1 cellular context compared by ENCODE assay signal in the genomic region with DNA sequence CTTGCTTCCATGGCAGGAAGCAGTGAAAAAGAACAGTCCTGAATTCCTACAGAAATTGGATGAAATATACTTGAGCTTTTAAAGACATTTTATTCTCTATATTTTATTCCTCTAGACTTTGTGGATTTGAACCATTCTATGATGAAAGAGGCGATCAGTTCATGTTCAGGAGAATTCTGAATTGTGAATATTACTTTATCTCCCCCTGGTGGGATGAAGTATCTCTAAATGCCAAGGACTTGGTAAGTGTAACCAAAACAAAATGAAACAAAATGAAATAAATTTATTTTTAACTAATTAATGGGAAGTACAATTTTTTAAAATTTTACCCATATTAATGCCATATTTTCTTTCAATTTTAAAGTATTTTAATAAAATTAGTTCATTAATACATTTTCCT.
TF ChIP-seq lines count a peak whose summit lies in the region.

No MANE protein-coding gene starts in this region.

TF ChIP-seq in HCT116, 20 proteins besides CTCF, POLR2A, EP300 and RAD21:
- TF ChIP-seq, protein P1, sequence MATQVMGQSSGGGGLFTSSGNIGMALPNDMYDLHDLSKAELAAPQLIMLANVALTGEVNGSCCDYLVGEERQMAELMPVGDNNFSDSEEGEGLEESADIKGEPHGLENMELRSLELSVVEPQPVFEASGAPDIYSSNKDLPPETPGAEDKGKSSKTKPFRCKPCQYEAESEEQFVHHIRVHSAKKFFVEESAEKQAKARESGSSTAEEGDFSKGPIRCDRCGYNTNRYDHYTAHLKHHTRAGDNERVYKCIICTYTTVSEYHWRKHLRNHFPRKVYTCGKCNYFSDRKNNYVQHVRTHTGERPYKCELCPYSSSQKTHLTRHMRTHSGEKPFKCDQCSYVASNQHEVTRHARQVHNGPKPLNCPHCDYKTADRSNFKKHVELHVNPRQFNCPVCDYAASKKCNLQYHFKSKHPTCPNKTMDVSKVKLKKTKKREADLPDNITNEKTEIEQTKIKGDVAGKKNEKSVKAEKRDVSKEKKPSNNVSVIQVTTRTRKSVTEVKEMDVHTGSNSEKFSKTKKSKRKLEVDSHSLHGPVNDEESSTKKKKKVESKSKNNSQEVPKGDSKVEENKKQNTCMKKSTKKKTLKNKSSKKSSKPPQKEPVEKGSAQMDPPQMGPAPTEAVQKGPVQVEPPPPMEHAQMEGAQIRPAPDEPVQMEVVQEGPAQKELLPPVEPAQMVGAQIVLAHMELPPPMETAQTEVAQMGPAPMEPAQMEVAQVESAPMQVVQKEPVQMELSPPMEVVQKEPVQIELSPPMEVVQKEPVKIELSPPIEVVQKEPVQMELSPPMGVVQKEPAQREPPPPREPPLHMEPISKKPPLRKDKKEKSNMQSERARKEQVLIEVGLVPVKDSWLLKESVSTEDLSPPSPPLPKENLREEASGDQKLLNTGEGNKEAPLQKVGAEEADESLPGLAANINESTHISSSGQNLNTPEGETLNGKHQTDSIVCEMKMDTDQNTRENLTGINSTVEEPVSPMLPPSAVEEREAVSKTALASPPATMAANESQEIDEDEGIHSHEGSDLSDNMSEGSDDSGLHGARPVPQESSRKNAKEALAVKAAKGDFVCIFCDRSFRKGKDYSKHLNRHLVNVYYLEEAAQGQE (IDR thresholded peaks at IDR 0.05; ENCODE audit: low read depth), result no peak
- TF ChIP-seq SRF (IDR thresholded peaks at IDR 0.05; ENCODE audit: low read depth) (no peak), ELF1 (IDR thresholded peaks at IDR 0.05; ENCODE audit: borderline replicate concordance, low read depth) (no peak), TCF7L2 (IDR thresholded peaks at IDR 0.05; ENCODE audit: borderline replicate concordance, extremely low read depth, insufficient read depth, insufficient read length) (no peak), SIN3A (IDR thresholded peaks at IDR 0.05; ENCODE audit: low read depth) (no peak), CBX3 (IDR thresholded peaks at IDR 0.05; ENCODE audit: low read depth) (no peak), ZNF274 (IDR thresholded peaks at IDR 0.05; ENCODE audit: low read depth, low read length) (no peak)
- TF ChIP-seq, protein P2, sequence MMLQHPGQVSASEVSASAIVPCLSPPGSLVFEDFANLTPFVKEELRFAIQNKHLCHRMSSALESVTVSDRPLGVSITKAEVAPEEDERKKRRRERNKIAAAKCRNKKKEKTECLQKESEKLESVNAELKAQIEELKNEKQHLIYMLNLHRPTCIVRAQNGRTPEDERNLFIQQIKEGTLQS (IDR thresholded peaks at IDR 0.05), result no peak
